In genomic region chrX:150984164-150984824, GRCh38 we compare ENCODE assay signal across 8 cellular contexts. TPM values are rescaled to one million over a fixed set of nuclear protein-coding genes. Genes with fewer than 3 reads are reported as not detected.
DNase-seq lines count a peak whose midpoint lies in the region; ATAC-seq and TF ChIP-seq lines count a peak whose summit lies in the region.

No MANE protein-coding gene starts in this region.

- intact Hi-C loops in CD4-positive, alpha-beta memory T cell (cut with micrococcal nuclease): loop anchor here (5.0 kb wide), 1 partner anchor 98 kb away; no protein-coding TSS in a partner anchor

- no peak for TF ChIP-seq CTCF in MM.1S (IDR thresholded peaks at IDR 0.05; ENCODE audit: low read length)

- H3K9ac ChIP-seq in MM.1S (ENCODE audit: low read length) (peak overlapping the region; percentile 18; the same call in 1 of the 2 replicates), mucosa of stomach (ENCODE audit: low read length) (peak overlapping the region; percentile 28)

- peak overlapping the region in 5 of 7 donors; percentile 53 to 84 (median 70) for H3K27ac Mint-ChIP-seq in CD4-positive, alpha-beta memory T cell

- peak in 3 of 5 donors; percentile 11 to 16 (median 11) for DNase-seq in CD4-positive, alpha-beta memory T cell
- DNase-seq in MM.1S: no peak
- peak; percentile 2 for DNase-seq in central memory CD4-positive, alpha-beta T cell
- no peak for DNase-seq in GM19240 (ENCODE audit: insufficient read length, low spot score)
- no peak for DNase-seq in medulla oblongata (ENCODE audit: extremely low spot score)
- DNase-seq in NCI-H1694 treated with DMSO at 0.1 percent for 48 hours (lab: John Stamatoyannopoulos, UW): no peak

- H3K4me1 ChIP-seq in CD4-positive, alpha-beta memory T cell (ENCODE audit: insufficient read depth, low read length): peaks cover 8% of the 10 kb centered on the region
- 0 out of 2 replicates have a peak, but pooled peaks cover 3% of the 10 kb centered on the region for H3K4me1 ChIP-seq in MM.1S (ENCODE audit: low read length)
- H3K4me1 ChIP-seq in mucosa of stomach (ENCODE audit: control insufficient read depth, insufficient read depth, low read length): no peaks in the 10 kb centered on the region

- H3K4me3 Mint-ChIP-seq in CD4-positive, alpha-beta memory T cell: peak overlapping the region; percentile 84 to 89 (median 86)

- POLR2A ChIA-PET in CD4-positive, alpha-beta memory T cell (lab: Charles Lee; ENCODE audit: partially characterized antibody): no interaction called here

- H3K36me3 ChIP-seq in CD4-positive, alpha-beta memory T cell (ENCODE audit: insufficient read depth, low read length): no peaks in the 10 kb centered on the region
- no peaks in the 10 kb centered on the region for H3K36me3 ChIP-seq in MM.1S (replicated peaks; ENCODE audit: insufficient read depth, low read length)
- no peaks in the 10 kb centered on the region for H3K36me3 ChIP-seq in mucosa of stomach (ENCODE audit: control insufficient read depth, insufficient read depth, low read length)

- no peaks in the 10 kb centered on the region for H3K27me3 Mint-ChIP-seq in CD4-positive, alpha-beta memory T cell

- peak overlapping the region in 1 of 2 donors; percentile 14 for H3K4me3 ChIP-seq in CD4-positive, alpha-beta memory T cell (ENCODE audit: low read length in 2 of 2)
- H3K4me3 ChIP-seq in MM.1S (ENCODE audit: low read length): peak overlapping the region; percentile 55
- no peak overlapping the region for H3K4me3 ChIP-seq in mucosa of stomach (ENCODE audit: low read length)

- H3K27ac ChIP-seq in CD4-positive, alpha-beta memory T cell (ENCODE audit: low read depth, low read length): no peak overlapping the region
- no peak overlapping the region for H3K27ac ChIP-seq in MM.1S (ENCODE audit: low read length)

- CTCF ChIA-PET in CD4-positive, alpha-beta memory T cell (lab: Charles Lee; ENCODE audit: partially characterized antibody): no interaction called here

- H3K9me3 Mint-ChIP-seq in CD4-positive, alpha-beta memory T cell: no peaks in the 10 kb centered on the region

- H3K36me3 Mint-ChIP-seq in CD4-positive, alpha-beta memory T cell: peaks cover 0 to 4% of the 10 kb centered on the region in 2 donors

- no peak overlapping the region for H2AFZ ChIP-seq in MM.1S (ENCODE audit: low read length)

- H4K20me1 ChIP-seq in MM.1S (ENCODE audit: insufficient read depth, low read length): no peaks in the 10 kb centered on the region

- no peaks in the 10 kb centered on the region for H3K9me2 ChIP-seq in MM.1S (replicated peaks; ENCODE audit: insufficient read depth, low read length)

- H3K4me1 Mint-ChIP-seq in CD4-positive, alpha-beta memory T cell: peaks cover 0 to 12% (median 2%) of the 10 kb centered on the region in 4 donors

- no peaks in the 10 kb centered on the region for H3K27me3 ChIP-seq in CD4-positive, alpha-beta memory T cell (ENCODE audit: insufficient read depth, low read length)
- H3K27me3 ChIP-seq in MM.1S (replicated peaks; ENCODE audit: insufficient read depth, low read length) (no peaks in the 10 kb centered on the region), mucosa of stomach (ENCODE audit: control insufficient read depth, insufficient read depth, low read length) (no peaks in the 10 kb centered on the region)

- H3F3A ChIP-seq in MM.1S (ENCODE audit: insufficient read depth, low read length): no peaks in the 10 kb centered on the region

- H3K79me2 ChIP-seq in MM.1S (ENCODE audit: low read length): peaks cover 12% of the 10 kb centered on the region

- ATAC-seq in GM19455 (IDR thresholded peaks at IDR 0.05; ENCODE audit: unreplicated experiment): peak; percentile 5

- H3K4me2 ChIP-seq in MM.1S (ENCODE audit: low read depth, low read length): peak overlapping the region; percentile 47; the same call in 1 of the 2 replicates

- no peaks in the 10 kb centered on the region for H3K9me3 ChIP-seq in CD4-positive, alpha-beta memory T cell (ENCODE audit: control insufficient read depth in 1 of 2, low read length in 2 of 2)
- no peaks in the 10 kb centered on the region for H3K9me3 ChIP-seq in MM.1S (replicated peaks; ENCODE audit: insufficient read depth, low read length)
- no peaks in the 10 kb centered on the region for H3K9me3 ChIP-seq in mucosa of stomach (ENCODE audit: control insufficient read depth, low read length)

RNA-seq across cellular contexts. Expression of gene HMGB3, which starts 1.2 kb away (rescaled TPM):
- total RNA-seq in CD4-positive, alpha-beta memory T cell: 1 to 10 TPM; 1.7 to 1.9 TPM
- 1 to 10 TPM in 1 of 2 donors, under 1 TPM in 1; 0.67 to 1.3 TPM for polyA plus RNA-seq in CD4-positive, alpha-beta memory T cell

Comparison
In these comparisons a context has a peak if more than half of its experiments do, and no peak if none do; other contexts are left out.
1. DNase-seq: peak in CD4-positive, alpha-beta memory T cell (3 of 5) and central memory CD4-positive, alpha-beta T cell (single experiment); none in MM.1S (single experiment), GM19240 (single experiment), medulla oblongata (single experiment) and NCI-H1694 treated with DMSO at 0.1 percent for 48 hours (single experiment).